In the genomic region with DNA sequence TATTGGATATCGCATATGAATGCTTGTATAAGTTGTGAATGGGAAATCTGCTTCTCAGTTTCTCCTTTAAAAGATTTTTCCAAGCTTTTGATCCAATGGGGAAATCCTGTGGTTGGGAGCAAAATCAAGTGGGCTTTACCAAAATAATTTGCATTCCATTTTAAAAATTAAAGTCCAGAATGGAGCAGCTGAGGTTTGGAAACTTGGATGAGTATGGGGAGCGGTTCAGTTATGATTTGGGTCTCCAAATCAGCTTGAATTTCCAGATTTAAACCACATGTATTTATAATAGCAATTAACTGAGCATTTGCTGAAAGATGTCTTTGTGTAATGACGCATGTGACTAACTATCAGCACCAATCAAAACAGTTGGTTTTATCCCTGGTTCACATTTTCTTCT, we compare ENCODE assay signal across 17 cellular contexts.
DNase-seq lines count a peak whose midpoint lies in the region; ATAC-seq, FAIRE-seq and TF ChIP-seq lines count a peak whose summit lies in the region.
"Had no signal": no experiment of that assay in that cellular context is flagged by ENCODE, and none has a peak within 500 bp of the region (broad histone marks: within the 10 kb centered on the region; RNA-seq: fewer than 3 reads in every experiment).

No MANE protein-coding gene starts in this region.

- TF ChIP-seq POLR2A in HepG2 (IDR thresholded peaks at IDR 0.05; ENCODE audit: insufficient read depth in 1 of 2, low read depth in 2 of 2, low read length in 2 of 2), result no peak

- in situ Hi-C loops in astrocyte of the cerebellum (cut with HindIII; ENCODE audit: low sequenced_read_pairs), result no loop called here
- in situ Hi-C loops in HepG2 (cut with HindIII; ENCODE audit: extremely low pct_ligation_motif_present, low pct_unique_long_range_greater_than_20kb), result no loop called here

- DNase-seq in GM03348 (ENCODE audit: low spot score) (peak; percentile 45), astrocyte of the cerebellum (ENCODE audit: low read depth) (peak; percentile 6), fibroblast of the aortic adventitia (ENCODE audit: low read depth) (peak; percentile 43), stromal cell of bone marrow (ENCODE audit: low read depth) (peak; percentile 45), small intestine (no peak), DMS53 (lab: John Stamatoyannopoulos, UW) (no peak), HepG2 (ENCODE audit: low spot score) (no peak), RWPE1 (ENCODE audit: low spot score) (no peak)
- DNase-seq: C1 segment of cervical spinal cord; CD4-positive, alpha-beta T cell; DMS 273 treated with DMSO at 0.1 percent for 48 hours; DMS79; KG1 had no signal

- no peak for ATAC-seq in HepG2
- ATAC-seq: A549, HCT116 had no signal

- no peaks in the 10 kb centered on the region for H3K27me3 ChIP-seq in small intestine (ENCODE audit: control insufficient read depth in 2 of 2, insufficient read depth in 2 of 2, low read length in 2 of 2)
- no peaks in the 10 kb centered on the region for H3K27me3 ChIP-seq in HepG2 (ENCODE audit: control insufficient read depth in 1 of 2, insufficient read depth in 2 of 2, low read length in 2 of 2)

- POLR2A ChIA-PET in HepG2 (lab: Yijun Ruan, JAX), result no interaction called here
- POLR2A ChIA-PET in RWPE1 (lab: Yijun Ruan, JAX; ENCODE audit: low non-redundant PET), result no interaction called here

- H3K4me2 ChIP-seq in HepG2 (ENCODE audit: low read depth, low read length), result no peak overlapping the region
- H3K4me2 ChIP-seq: A549 had no signal

- H4K20me1 ChIP-seq in HepG2 (ENCODE audit: insufficient read depth, low read length), result no peaks in the 10 kb centered on the region

- CTCF ChIA-PET in HepG2 (lab: Yijun Ruan, JAX; ENCODE audit: low intra/inter-chr PET ratio, low total read pairs) (no interaction called here), RWPE1 (lab: Yijun Ruan, JAX) (interaction anchor here (0.6 kb wide), 1 partner anchor 57 kb away, joined by 8 read pairs; no protein-coding TSS in a partner anchor)

- TF ChIP-seq EP300 in HepG2 (IDR thresholded peaks at IDR 0.05; ENCODE audit: low read depth in 2 of 2, low read length in 2 of 2), result no peak
- TF ChIP-seq EP300 in HepG2 (CRISPR knock-in tag; IDR thresholded peaks at IDR 0.05; ENCODE audit: borderline replicate concordance), result no peak

- H2AFZ ChIP-seq in HepG2 (ENCODE audit: low read length), result no peak overlapping the region

- TF ChIP-seq CTCF in astrocyte of the cerebellum (IDR thresholded peaks at IDR 0.05; ENCODE audit: low read depth, low read length, missing control alignments) (no peak), fibroblast of the aortic adventitia (IDR thresholded peaks at IDR 0.05; ENCODE audit: insufficient read depth, low read length) (no peak), HepG2 (CRISPR knock-in tag; IDR thresholded peaks at IDR 0.05) (no peak), RWPE1 (conservative IDR thresholded peaks at IDR 0.05; ENCODE audit: low read depth) (no peak)

- H3K9me3 ChIP-seq in small intestine (ENCODE audit: control insufficient read depth, low read depth) (no peaks in the 10 kb centered on the region), HepG2 (ENCODE audit: low read length) (no peaks in the 10 kb centered on the region)
- H3K9me3 ChIP-seq: A549 had no signal

- FAIRE-seq in small intestine (lab: Jason Lieb, UNC) (no peak), HepG2 (lab: Jason Lieb, UNC) (no peak)
- FAIRE-seq: A549, GM12892, GM19239 had no signal

- no peaks in the 10 kb centered on the region for H3K4me1 ChIP-seq in small intestine (ENCODE audit: control insufficient read depth in 2 of 2, insufficient read depth in 1 of 2, low read depth in 1 of 2, low read length in 1 of 2)
- no peaks in the 10 kb centered on the region for H3K4me1 ChIP-seq in HepG2 (ENCODE audit: insufficient read depth, low read length)
- H3K4me1 ChIP-seq: A549 had no signal

- intact Hi-C loops in HepG2 (cut with micrococcal nuclease; ENCODE audit: unreplicated experiment), result no loop called here

- H3K36me3 ChIP-seq in small intestine (ENCODE audit: control insufficient read depth in 2 of 2, insufficient read depth in 2 of 2, low read length in 2 of 2) (no peaks in the 10 kb centered on the region), HepG2 (replicated peaks in 1 of 2; ENCODE audit: control insufficient read depth in 1 of 2, insufficient read depth in 2 of 2, low read length in 2 of 2) (no peaks in the 10 kb centered on the region)

- no peak overlapping the region for H3K4me3 ChIP-seq in astrocyte of the cerebellum (ENCODE audit: low read depth, low read length)
- H3K4me3 ChIP-seq in fibroblast of the aortic adventitia (ENCODE audit: low read depth, low read length), result no peak overlapping the region
- H3K4me3 ChIP-seq in small intestine (ENCODE audit: low read depth in 1 of 2, low read length in 2 of 2), result no peak overlapping the region
- no peak overlapping the region for H3K4me3 ChIP-seq in HepG2 (replicated peaks in 1 of 3; ENCODE audit: insufficient read depth in 1 of 3, low read depth in 2 of 3, low read length in 3 of 3)
- H3K4me3 ChIP-seq: A549 had no signal

- BruUV-seq in HepG2 (replicated peaks; lab: Mats Ljungman, UMichigan), result no TSS peak

- H3K27ac ChIP-seq in small intestine (ENCODE audit: low read depth in 1 of 2, low read length in 1 of 2) (no peak overlapping the region), HepG2 (ENCODE audit: extremely low read length, insufficient read depth, low read length) (no peak overlapping the region), RWPE1 (no peak overlapping the region)
- H3K27ac ChIP-seq: A549 had no signal

- WGBS in small intestine, 3 donors, result 87 to 91% (median 91%) methylated on average over 3 of the region's 3 CpGs
- WGBS in HepG2 (ENCODE audit: low lambda C conversion rate), result 45% methylated on average over 3 of the region's 3 CpGs

- no peaks in the 10 kb centered on the region for H3K79me2 ChIP-seq in HepG2 (ENCODE audit: insufficient read depth, low read length)

- TF ChIP-seq RAD21 in HepG2 (CRISPR knock-in tag; IDR thresholded peaks at IDR 0.05), result no peak

- H3K9ac ChIP-seq in HepG2 (ENCODE audit: insufficient read depth, low read depth, low read length), result no peak overlapping the region

TF ChIP-seq in HepG2, 621 proteins besides CTCF, POLR2A, EP300 and RAD21:
- TF ChIP-seq SIX1 (CRISPR knock-in tag; IDR thresholded peaks at IDR 0.05; ENCODE audit: borderline replicate concordance) (no peak), SALL1 (CRISPR knock-in tag; IDR thresholded peaks at IDR 0.05) (no peak), ZFP36L1 (CRISPR knock-in tag; IDR thresholded peaks at IDR 0.05) (no peak), CBX2 (IDR thresholded peaks at IDR 0.05; ENCODE audit: low read depth, low read length) (no peak), CBX2 (CRISPR knock-in tag; IDR thresholded peaks at IDR 0.05; ENCODE audit: low read depth) (no peak), ZNF263 (CRISPR knock-in tag; IDR thresholded peaks at IDR 0.05) (no peak)
- TF ChIP-seq, protein P1, sequence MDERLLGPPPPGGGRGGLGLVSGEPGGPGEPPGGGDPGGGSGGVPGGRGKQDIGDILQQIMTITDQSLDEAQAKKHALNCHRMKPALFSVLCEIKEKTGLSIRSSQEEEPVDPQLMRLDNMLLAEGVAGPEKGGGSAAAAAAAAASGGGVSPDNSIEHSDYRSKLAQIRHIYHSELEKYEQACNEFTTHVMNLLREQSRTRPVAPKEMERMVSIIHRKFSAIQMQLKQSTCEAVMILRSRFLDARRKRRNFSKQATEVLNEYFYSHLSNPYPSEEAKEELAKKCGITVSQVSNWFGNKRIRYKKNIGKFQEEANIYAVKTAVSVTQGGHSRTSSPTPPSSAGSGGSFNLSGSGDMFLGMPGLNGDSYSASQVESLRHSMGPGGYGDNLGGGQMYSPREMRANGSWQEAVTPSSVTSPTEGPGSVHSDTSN (CRISPR knock-in tag; IDR thresholded peaks at IDR 0.05), result no peak
- TF ChIP-seq, protein P2, sequence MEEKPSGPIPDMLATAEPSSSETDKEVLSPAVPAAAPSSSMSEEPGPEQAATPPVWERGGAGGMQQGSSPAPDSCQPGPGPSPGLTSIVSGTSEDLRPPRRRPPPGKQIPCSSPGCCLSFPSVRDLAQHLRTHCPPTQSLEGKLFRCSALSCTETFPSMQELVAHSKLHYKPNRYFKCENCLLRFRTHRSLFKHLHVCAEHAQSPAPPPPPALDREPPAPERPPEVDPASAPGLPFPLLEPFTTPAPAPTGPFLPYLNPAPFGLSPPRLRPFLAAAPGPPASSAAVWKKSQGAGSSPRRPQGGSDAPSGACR (CRISPR knock-in tag; IDR thresholded peaks at IDR 0.05), result no peak

Comparison
In these comparisons a context has a peak if more than half of its experiments do, and no peak if none do; other contexts are left out.
1. DNase-seq: peak in GM03348 (single experiment), astrocyte of the cerebellum (single experiment), fibroblast of the aortic adventitia (single experiment) and stromal cell of bone marrow (single experiment); none in small intestine (single experiment), DMS53 (single experiment), HepG2 (single experiment) and RWPE1 (single experiment).